8 cellular contexts compared by ENCODE assay signal in genomic region chr2:148645925-148646559, GRCh38. TPM values are rescaled to one million over a fixed set of nuclear protein-coding genes. Genes with fewer than 3 reads are reported as not detected.
DNase-seq lines count a peak whose midpoint lies in the region; ATAC-seq, FAIRE-seq and TF ChIP-seq lines count a peak whose summit lies in the region.

No MANE protein-coding gene starts in this region.

- no peak for TF ChIP-seq CTCF in osteoblast (IDR thresholded peaks at IDR 0.05; ENCODE audit: extremely low read depth, low read depth, low read length)
- TF ChIP-seq CTCF in type B pancreatic cell (conservative IDR thresholded peaks at IDR 0.05): no peak

- peaks cover 19% of the 10 kb centered on the region for H3K27me3 ChIP-seq in osteoblast (ENCODE audit: insufficient read depth, low read length)

- ATAC-seq in GM21717 (IDR thresholded peaks at IDR 0.05; ENCODE audit: unreplicated experiment): peak; percentile 40

- H4K20me1 ChIP-seq in osteoblast (ENCODE audit: insufficient read depth, low read length): peaks cover 53% of the 10 kb centered on the region

- peaks cover 58% of the 10 kb centered on the region for H3K79me2 ChIP-seq in osteoblast (ENCODE audit: insufficient read depth, low read length)

- H3K36me3 Mint-ChIP-seq in IgD-negative memory B cell (peaks cover 4% of the 10 kb centered on the region), type B pancreatic cell (peaks cover 10% of the 10 kb centered on the region)

- no peaks in the 10 kb centered on the region for H3K9me3 ChIP-seq in osteoblast (ENCODE audit: low read depth, low read length)

- H3K4me3 Mint-ChIP-seq in IgD-negative memory B cell (peak overlapping the region; percentile 88 to 97 (median 95)), type B pancreatic cell (peak overlapping the region; percentile 93)

- peak overlapping the region; percentile 92 for H3K27ac ChIP-seq in osteoblast (ENCODE audit: low read depth, low read length)

- H3K27ac Mint-ChIP-seq in IgD-negative memory B cell (peak overlapping the region; percentile 64 to 98 (median 97)), type B pancreatic cell (peak overlapping the region; percentile 93)

- peaks cover 11% of the 10 kb centered on the region for H3K4me1 ChIP-seq in osteoblast (ENCODE audit: insufficient read depth, low read length)

- H3K27me3 Mint-ChIP-seq in IgD-negative memory B cell (peaks cover 4% of the 10 kb centered on the region), type B pancreatic cell (peaks cover 3% of the 10 kb centered on the region)

- no peaks in the 10 kb centered on the region for H3K9me3 Mint-ChIP-seq in IgD-negative memory B cell
- no peaks in the 10 kb centered on the region for H3K9me3 Mint-ChIP-seq in type B pancreatic cell

- peak overlapping the region; percentile 97 for H3K4me3 ChIP-seq in osteoblast (ENCODE audit: insufficient read depth, low read length)

- H3K4me1 Mint-ChIP-seq in IgD-negative memory B cell: peaks cover 16 to 35% (median 31%) of the 10 kb centered on the region in 3 donors
- peaks cover 26% of the 10 kb centered on the region for H3K4me1 Mint-ChIP-seq in type B pancreatic cell (ENCODE audit: unreplicated experiment)

- H3K36me3 ChIP-seq in osteoblast (ENCODE audit: insufficient read depth, low read length): no peaks in the 10 kb centered on the region

- FAIRE-seq in RCC 7860 (lab: Jason Lieb, UNC): peak; percentile 91

- peak; percentile 84 for DNase-seq in DMS79 treated with DMSO at 0.1 percent for 48 hours (lab: John Stamatoyannopoulos, UW)
- DNase-seq in RCC 7860 (ENCODE audit: low spot score): peak; percentile 80
- DNase-seq in activated naive CD4-positive, alpha-beta T cell treated with anti-CD3 and anti-CD28 coated beads, Interleukin-2, amount 50 U/mL, for 16 hours: peak; percentile 48
- DNase-seq in germinal center (ENCODE audit: low spot score): peak; percentile 68
- DNase-seq in osteoblast (ENCODE audit: insufficient read length, low spot score, missing footprints): peak; percentile 89
- DNase-seq in type B pancreatic cell (ENCODE audit: extremely low spot score, unreplicated experiment): no peak

- peak overlapping the region; percentile 79 for H2AFZ ChIP-seq in osteoblast (ENCODE audit: low read length)

- H3K4me2 ChIP-seq in osteoblast (ENCODE audit: insufficient read depth, low read length): peak overlapping the region; percentile 97

RNA-seq across cellular contexts. Expression of gene EPC2, which starts 1.5 kb away (rescaled TPM):
- polyA plus RNA-seq in IgD-negative memory B cell: 2.9 TPM
- total RNA-seq in osteoblast (27.7 and 29.3 TPM in 2 replicates), type B pancreatic cell (ENCODE audit: low replicate concordance) (34.8 and 35.9 TPM in 2 replicates)
